In the genomic region with DNA sequence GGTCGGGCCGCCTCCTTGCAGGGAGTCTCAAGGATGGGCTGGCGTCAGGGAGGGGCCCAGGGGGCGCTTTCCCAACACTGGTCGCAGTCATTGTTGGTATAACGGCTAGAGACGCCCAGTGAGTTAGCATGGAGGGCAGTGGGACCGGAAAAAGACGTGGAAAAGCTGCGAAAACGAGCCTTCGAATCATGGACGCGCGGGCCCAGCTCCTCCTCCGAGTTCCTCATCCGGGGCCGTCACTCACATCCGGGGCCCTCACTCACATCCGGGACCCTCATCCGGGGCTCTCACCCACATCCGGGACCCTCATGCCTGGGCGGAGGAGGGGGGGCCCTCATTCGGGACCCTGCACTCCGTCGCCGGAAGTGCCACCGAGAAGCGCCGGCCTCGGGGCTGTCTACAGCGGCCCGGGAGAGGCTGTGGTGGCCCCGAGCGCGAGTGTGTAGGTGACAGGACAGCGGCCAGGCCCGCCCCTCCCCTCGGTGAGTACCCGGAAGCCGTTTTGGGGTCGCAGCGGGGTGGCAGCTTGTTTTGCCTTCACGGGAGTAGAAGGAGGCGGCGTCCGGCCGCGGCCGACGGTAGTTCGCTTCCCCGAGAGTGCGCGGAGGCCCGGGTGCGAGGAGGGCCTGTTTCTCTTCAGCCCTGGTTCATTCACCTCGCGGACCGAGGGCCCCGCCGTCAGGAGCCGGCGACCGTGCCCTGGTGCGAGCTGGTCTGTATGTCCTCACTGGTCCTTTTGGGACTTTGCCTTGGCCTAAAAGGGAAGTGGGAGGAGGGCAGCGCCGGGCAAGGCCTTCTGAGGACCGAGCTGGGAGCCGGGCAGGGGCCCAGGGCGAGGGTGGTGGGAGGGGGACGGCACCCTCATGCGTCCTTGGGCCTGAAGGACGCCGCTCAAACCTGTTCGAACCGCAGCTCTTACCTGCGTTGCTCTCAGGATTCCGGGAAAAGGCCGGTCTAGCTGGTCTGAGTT, we compare ENCODE assay signal across 9 cellular contexts. TPM values are rescaled to one million over a fixed set of nuclear protein-coding genes. Genes with fewer than 3 reads are reported as not detected.
DNase-seq lines count a peak whose midpoint lies in the region; ATAC-seq and TF ChIP-seq lines count a peak whose summit lies in the region.
"Had no signal": no experiment of that assay in that cellular context is flagged by ENCODE, and none has a peak within 500 bp of the region (broad histone marks: within the 10 kb centered on the region; RNA-seq: fewer than 3 reads in every experiment).

A gene with protein sequence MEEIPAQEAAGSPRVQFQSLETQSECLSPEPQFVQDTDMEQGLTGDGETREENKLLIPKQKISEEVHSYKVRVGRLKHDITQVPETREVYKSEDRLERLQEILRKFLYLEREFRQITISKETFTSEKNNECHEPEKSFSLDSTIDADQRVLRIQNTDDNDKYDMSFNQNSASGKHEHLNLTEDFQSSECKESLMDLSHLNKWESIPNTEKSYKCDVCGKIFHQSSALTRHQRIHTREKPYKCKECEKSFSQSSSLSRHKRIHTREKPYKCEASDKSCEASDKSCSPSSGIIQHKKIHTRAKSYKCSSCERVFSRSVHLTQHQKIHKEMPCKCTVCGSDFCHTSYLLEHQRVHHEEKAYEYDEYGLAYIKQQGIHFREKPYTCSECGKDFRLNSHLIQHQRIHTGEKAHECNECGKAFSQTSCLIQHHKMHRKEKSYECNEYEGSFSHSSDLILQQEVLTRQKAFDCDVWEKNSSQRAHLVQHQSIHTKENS (plus strand): TSS at position 337 of the 970 bp plus-strand sequence. CDS start 1,918 bp downstream, outside the sequence.

- H3K4me3 ChIP-seq in BLaER1 (peak within 1 kb of the TSS; percentile 91), lower leg skin (ENCODE audit: low read depth, poor library complexity, severe bottlenecking) (peak within 1 kb of the TSS; percentile 95)

- H3K27ac Mint-ChIP-seq in activated CD8-positive, alpha-beta T cell treated with anti-CD3 and anti-CD28 coated beads for 36 hours = peak within 1 kb of the TSS; percentile 100

- H3K36me3 Mint-ChIP-seq in activated CD8-positive, alpha-beta T cell treated with anti-CD3 and anti-CD28 coated beads for 36 hours (ENCODE audit: low read depth) = peaks cover 57% of the 10 kb centered on the region

- H3K4me1 ChIP-seq in BLaER1 = peaks cover 28% of the 10 kb centered on the region

- peak within 1 kb of the TSS; percentile 82 for H3K4me2 ChIP-seq in BLaER1

- intact Hi-C loops in activated CD8-positive, alpha-beta T cell treated with anti-CD3 and anti-CD28 coated beads for 36 hours (cut with micrococcal nuclease) = loop anchor here (10.0 kb wide), 1 partner anchor 54 kb away; a partner anchor contains a TSS
- intact Hi-C loops in lower leg skin (cut with DNase I; ENCODE audit: low total_unique reads) = no loop called here

- WGBS in lower leg skin, 2 donors = 0 to 1% methylated on average over 54 to 59 of the region's 80 CpGs

- no peaks in the 10 kb centered on the region for H3K9me3 Mint-ChIP-seq in activated CD8-positive, alpha-beta T cell treated with anti-CD3 and anti-CD28 coated beads for 36 hours

- no peaks in the 10 kb centered on the region for H3K9me3 ChIP-seq in BLaER1

- peak within 1 kb of the TSS; percentile 99 for H3K4me3 Mint-ChIP-seq in activated CD8-positive, alpha-beta T cell treated with anti-CD3 and anti-CD28 coated beads for 36 hours

- TF ChIP-seq CTCF in activated CD8-positive, alpha-beta T cell treated with anti-CD3 and anti-CD28 coated beads for 36 hours (IDR thresholded peaks at IDR 0.05) = no peak
- TF ChIP-seq CTCF in lower leg skin (IDR thresholded peaks at IDR 0.05) = no peak

- DNase-seq in NCI-H748 treated with DMSO at 0.1 percent for 48 hours (lab: John Stamatoyannopoulos, UW) = peak; percentile 80
- peak; percentile 96 for DNase-seq in activated CD8-positive, alpha-beta T cell treated with anti-CD3 and anti-CD28 coated beads for 36 hours
- peak; percentile 97 for DNase-seq in ecto neural progenitor cell (ENCODE audit: low spot score)
- DNase-seq in lower leg skin (ENCODE audit: low spot score in 2 of 2) = peak; percentile 88 to 98
- DNase-seq in stimulated activated CD4-positive, alpha-beta T cell treated with anti-CD3 and anti-CD28 coated beads, Interleukin-4, amount 100 ng/mL, for 48 hours (ENCODE audit: low read depth in 2 of 2) = peak; percentile 79 to 80

- CTCF ChIA-PET in activated CD8-positive, alpha-beta T cell treated with anti-CD3 and anti-CD28 coated beads for 36 hours (lab: Charles Lee) = interaction anchor here (0.8 to 1.7 kb wide), 6 partner anchors 10 to 361 kb away, joined by 3 to 4 read pairs (median 4); a partner anchor contains a TSS

- H3K4me1 Mint-ChIP-seq in activated CD8-positive, alpha-beta T cell treated with anti-CD3 and anti-CD28 coated beads for 36 hours (ENCODE audit: low read depth) = peaks cover 53% of the 10 kb centered on the region

- TF ChIP-seq POLR2A in lower leg skin (IDR thresholded peaks at IDR 0.05) = no peak

- peaks cover 36% of the 10 kb centered on the region for H4K20me1 ChIP-seq in BLaER1

- H3K27ac ChIP-seq in BLaER1 = peak within 1 kb of the TSS; percentile 96
- H3K27ac ChIP-seq: VCaP had no signal

- H3K27me3 ChIP-seq in BLaER1 = no peaks in the 10 kb centered on the region

- POLR2A ChIA-PET in activated CD8-positive, alpha-beta T cell treated with anti-CD3 and anti-CD28 coated beads for 36 hours (lab: Charles Lee) = interaction anchor here (0.9 to 3.8 kb wide), 16 partner anchors 12 to 871 kb away, joined by 3 to 20 read pairs (median 4); a partner anchor contains a TSS

- H3K9ac ChIP-seq in BLaER1 = peak within 1 kb of the TSS; percentile 97

- H3K36me3 ChIP-seq in BLaER1 = peaks cover 63% of the 10 kb centered on the region

- H3K27me3 Mint-ChIP-seq in activated CD8-positive, alpha-beta T cell treated with anti-CD3 and anti-CD28 coated beads for 36 hours = no peaks in the 10 kb centered on the region

- peak; percentile 75 for ATAC-seq in GM19328 (IDR thresholded peaks at IDR 0.05; ENCODE audit: unreplicated experiment)
- ATAC-seq in HG03469 (IDR thresholded peaks at IDR 0.05; ENCODE audit: unreplicated experiment) = peak; percentile 42
- ATAC-seq in activated CD8-positive, alpha-beta T cell treated with anti-CD3 and anti-CD28 coated beads for 36 hours = peak; percentile 85

RNA-seq across cellular contexts. Expression of the gene that starts here (rescaled TPM):
- 10 to 100 TPM; 63.0 to 65.2 TPM for total RNA-seq in activated CD8-positive, alpha-beta T cell treated with anti-CD3 and anti-CD28 coated beads for 36 hours
- total RNA-seq in lower leg skin = 100 to 1,000 TPM; 102 to 261 (median 114) TPM

Comparison
In these comparisons a context has a peak if more than half of its experiments do, and no peak if none do; other contexts are left out.
1. Peak in every context shown above with its lines: DNase-seq, ATAC-seq, H3K4me3 ChIP-seq and H3K27ac ChIP-seq.